In the genomic region with DNA sequence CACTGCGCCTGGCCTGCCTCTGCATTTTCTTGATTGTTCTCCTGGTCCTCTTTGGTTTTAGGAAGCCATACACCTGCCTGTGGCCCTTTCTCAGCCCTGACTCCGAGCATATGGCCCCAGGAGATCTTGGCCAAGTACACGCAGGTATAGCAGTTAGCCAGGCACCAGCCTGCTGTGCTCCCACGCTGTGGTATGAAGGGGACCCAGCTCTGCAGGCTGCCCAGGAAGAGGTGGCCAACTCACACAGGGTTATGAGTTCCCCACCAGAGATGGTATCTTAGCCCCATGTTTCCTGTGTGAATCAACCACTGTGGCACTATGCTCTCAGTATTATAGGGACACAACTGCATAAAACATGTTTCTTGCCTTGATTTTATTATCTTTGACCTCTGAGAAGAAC, we compare ENCODE assay signal across 10 cellular contexts. TPM values are rescaled to one million over a fixed set of nuclear protein-coding genes. Genes with fewer than 3 reads are reported as not detected.
DNase-seq lines count a peak whose midpoint lies in the region; ATAC-seq and TF ChIP-seq lines count a peak whose summit lies in the region.
"Had no signal": no experiment of that assay in that cellular context is flagged by ENCODE, and none has a peak within 500 bp of the region (broad histone marks: within the 10 kb centered on the region; RNA-seq: fewer than 3 reads in every experiment).

No MANE protein-coding gene starts in this region.

- no peaks in the 10 kb centered on the region for H3K9me3 Mint-ChIP-seq in activated naive CD8-positive, alpha-beta T cell treated with anti-CD3 and anti-CD28 coated beads for 36 hours

- peaks cover 47% of the 10 kb centered on the region for H3K36me3 Mint-ChIP-seq in activated naive CD8-positive, alpha-beta T cell treated with anti-CD3 and anti-CD28 coated beads for 36 hours

- H3K27me3 Mint-ChIP-seq in activated naive CD8-positive, alpha-beta T cell treated with anti-CD3 and anti-CD28 coated beads for 36 hours: no peaks in the 10 kb centered on the region

- no peak for TF ChIP-seq EP300 in transverse colon (IDR thresholded peaks at IDR 0.05; ENCODE audit: low read depth)

- no peaks in the 10 kb centered on the region for H4K20me1 ChIP-seq in DOHH2 (ENCODE audit: control insufficient read depth, insufficient read depth, low read depth, low read length)

- H3K27ac ChIP-seq in DOHH2 (ENCODE audit: low read depth, low read length): peak overlapping the region; percentile 91
- no peak overlapping the region for H3K27ac ChIP-seq in transverse colon
- H3K27ac ChIP-seq: suprapubic skin had no signal

- TF ChIP-seq CTCF in DOHH2 (IDR thresholded peaks at IDR 0.05; ENCODE audit: low read depth, low read length, poor library complexity, severe bottlenecking) (no peak), transverse colon (IDR thresholded peaks at IDR 0.05) (no peak)

- peaks cover 71% of the 10 kb centered on the region for H3K4me1 ChIP-seq in DOHH2 (ENCODE audit: control insufficient read depth, low read length)
- peaks cover 0 to 37% (median 7%) of the 10 kb centered on the region in 4 donors for H3K4me1 ChIP-seq in transverse colon

- peak; percentile 71 for DNase-seq in activated CD4-positive, alpha-beta T cell treated with anti-CD3 and anti-CD28 coated beads for 48 hours
- DNase-seq in activated naive CD8-positive, alpha-beta T cell treated with anti-CD3 and anti-CD28 coated beads for 36 hours: peak; percentile 38
- DNase-seq in stimulated activated CD4-positive, alpha-beta T cell treated with anti-CD3 and anti-CD28 coated beads, Interleukin-4, amount 100 ng/mL, for 48 hours (ENCODE audit: low read depth in 2 of 2): peak; percentile 43 to 56
- DNase-seq in transverse colon: no peak
- no peak for DNase-seq in A172 (ENCODE audit: low spot score)
- DNase-seq: COR-L47 had no signal

- H3K9me3 ChIP-seq in DOHH2 (ENCODE audit: control insufficient read depth, insufficient read depth, low read length) (no peaks in the 10 kb centered on the region), transverse colon (no peaks in the 10 kb centered on the region)
- H3K9me3 ChIP-seq: suprapubic skin had no signal

- peak overlapping the region; percentile 90 for H3K27ac Mint-ChIP-seq in activated naive CD8-positive, alpha-beta T cell treated with anti-CD3 and anti-CD28 coated beads for 36 hours

- H3K4me3 ChIP-seq in DOHH2 (ENCODE audit: low read length): peak overlapping the region; percentile 0; the same call in 1 of the 2 replicates
- no peak overlapping the region for H3K4me3 ChIP-seq in transverse colon
- H3K4me3 ChIP-seq: suprapubic skin had no signal

- intact Hi-C loops in transverse colon (cut with DNase I; ENCODE audit: low total_unique reads): no loop called here

- H3K4me2 ChIP-seq in DOHH2 (ENCODE audit: low read length): peak overlapping the region; percentile 64

- in situ Hi-C loops in transverse colon (cut with MboI; ENCODE audit: low pct_ligation_motif_present in 1 of 4, low pct_unique_long_range_greater_than_20kb in 1 of 4, low sequenced_read_pairs in 3 of 4): no loop called here

- H3K79me2 ChIP-seq in DOHH2 (ENCODE audit: control insufficient read depth, low read length): peaks cover 15% of the 10 kb centered on the region

- peaks cover 67% of the 10 kb centered on the region for H3K4me1 Mint-ChIP-seq in activated naive CD8-positive, alpha-beta T cell treated with anti-CD3 and anti-CD28 coated beads for 36 hours

- H3K27me3 ChIP-seq in DOHH2 (ENCODE audit: control insufficient read depth, low read length) (no peaks in the 10 kb centered on the region), transverse colon (no peaks in the 10 kb centered on the region)
- H3K27me3 ChIP-seq: suprapubic skin had no signal

- no peaks in the 10 kb centered on the region for H3K9me2 ChIP-seq in DOHH2 (replicated peaks; ENCODE audit: control insufficient read depth, low read length)

- peak overlapping the region; percentile 14 for H3K4me3 Mint-ChIP-seq in activated naive CD8-positive, alpha-beta T cell treated with anti-CD3 and anti-CD28 coated beads for 36 hours

- TF ChIP-seq POLR2A in transverse colon (IDR thresholded peaks at IDR 0.05): no peak

- no peak for ATAC-seq in GM19351 (IDR thresholded peaks at IDR 0.05; ENCODE audit: unreplicated experiment)
- ATAC-seq in HG03159 (IDR thresholded peaks at IDR 0.05; ENCODE audit: unreplicated experiment): no peak

- H3K36me3 ChIP-seq in DOHH2 (ENCODE audit: control insufficient read depth, low read length): peaks cover 62% of the 10 kb centered on the region
- H3K36me3 ChIP-seq in transverse colon: peaks cover 0 to 27% (median 13%) of the 10 kb centered on the region in 4 donors

- H3F3A ChIP-seq in DOHH2 (ENCODE audit: control insufficient read depth, insufficient read depth): peaks cover 40% of the 10 kb centered on the region

- 90% methylated on average over 4 of the region's 4 CpGs; no CpG with 5 or more reads in 1 of the 2 donors for WGBS in transverse colon (ENCODE audit: low coverage in 1 of 2), 2 donors

RNA-seq across cellular contexts. Expression of a gene that starts 31.1 kb away (rescaled TPM):
- total RNA-seq in activated naive CD8-positive, alpha-beta T cell treated with anti-CD3 and anti-CD28 coated beads for 36 hours: 10 to 100 TPM; 37.6 to 41.4 TPM
- 100 to 1,000 TPM in 2 of 4 donors, 10 to 100 TPM in 2; 84.5 to 274 (median 172) TPM for total RNA-seq in transverse colon
- total RNA-seq in A172 (2014; rRNA removed; shearing (Covaris generic)): 23.7 and 25.3 TPM in 2 replicates

RNA-seq across cellular contexts. Expression of a gene that starts 55.2 kb away (rescaled TPM):
- 100 to 1,000 TPM; 174 to 178 TPM for total RNA-seq in activated naive CD8-positive, alpha-beta T cell treated with anti-CD3 and anti-CD28 coated beads for 36 hours
- total RNA-seq in transverse colon: 10 to 100 TPM; 13.5 to 70.7 (median 41.8) TPM
- 112 and 141 TPM in 2 replicates for total RNA-seq in A172 (2014; rRNA removed; shearing (Covaris generic))

Comparison
In these comparisons a context has a peak if more than half of its experiments do, and no peak if none do; other contexts are left out.
1. DNase-seq: peak in activated CD4-positive, alpha-beta T cell treated with anti-CD3 and anti-CD28 coated beads for 48 hours (single experiment), activated naive CD8-positive, alpha-beta T cell treated with anti-CD3 and anti-CD28 coated beads for 36 hours (single experiment) and stimulated activated CD4-positive, alpha-beta T cell treated with anti-CD3 and anti-CD28 coated beads, Interleukin-4, amount 100 ng/mL, for 48 hours (2 of 2); none in transverse colon (single experiment) and A172 (single experiment).